ENCODE assay signal across 8 cellular contexts in the genomic region with DNA sequence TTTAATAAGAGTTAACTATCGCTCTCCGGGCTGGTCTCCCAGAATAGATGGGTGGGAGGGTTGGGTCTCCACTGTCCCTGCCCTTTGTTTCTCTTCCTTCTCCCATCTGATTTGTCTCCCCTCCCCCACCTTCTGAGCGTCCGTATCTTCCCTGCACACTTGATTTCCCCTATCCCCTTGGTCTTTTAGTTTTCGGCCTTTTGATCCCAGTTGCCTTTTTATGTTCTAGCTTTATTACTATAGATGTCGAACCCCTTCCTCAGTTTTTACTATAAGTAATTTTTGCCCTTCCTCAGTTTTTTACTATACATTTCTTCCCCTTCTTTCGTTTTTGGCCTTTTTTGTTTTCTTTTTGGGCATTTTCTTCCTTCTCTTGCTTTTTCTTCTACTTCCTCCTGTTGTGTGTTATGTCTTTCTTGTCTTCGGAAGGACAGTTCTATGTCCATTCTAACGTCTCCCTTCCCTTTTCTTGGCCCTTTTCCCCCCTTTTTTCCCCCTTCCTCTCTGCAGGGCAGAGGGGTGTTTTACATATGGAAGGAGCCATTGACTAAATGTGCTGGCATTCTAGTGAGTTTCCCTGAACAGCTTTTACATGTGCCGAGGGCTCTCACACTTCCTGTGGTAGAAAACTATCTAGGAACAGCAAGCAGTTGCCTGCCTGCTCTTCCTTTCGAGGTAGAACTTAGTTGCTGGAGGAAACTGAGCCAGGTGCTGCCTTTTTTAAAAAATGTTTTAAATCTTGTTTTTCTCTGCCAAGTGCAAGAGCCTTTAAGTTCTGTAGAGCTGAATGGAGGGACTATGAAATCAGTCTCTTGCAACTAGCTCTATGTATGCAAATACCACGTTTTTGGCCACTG. TPM values are rescaled to one million over a fixed set of nuclear protein-coding genes. Genes with fewer than 3 reads are reported as not detected.
DNase-seq lines count a peak whose midpoint lies in the region; ATAC-seq and TF ChIP-seq lines count a peak whose summit lies in the region.

No MANE protein-coding gene starts in this region.

- TF ChIP-seq EP300 in gastroesophageal sphincter (IDR thresholded peaks at IDR 0.05) = no peak

- peaks cover 3% of the 10 kb centered on the region for H3K36me3 Mint-ChIP-seq in activated CD4-positive, alpha-beta T cell treated with anti-CD3 and anti-CD28 coated beads, Interleukin-2, amount 10 ng/mL, durations not matched to agents 24 days and 14 days (ENCODE audit: low read depth)
- H3K36me3 Mint-ChIP-seq in stimulated activated memory B cell treated with anti-CD40 and anti-IgM and Interleukin-4, amounts not matched to agents 10 μg/mL and 1 μg/mL and 100 μg/mL, for 72 hours = no peaks in the 10 kb centered on the region

- H3K27ac Mint-ChIP-seq in activated CD4-positive, alpha-beta T cell treated with anti-CD3 and anti-CD28 coated beads, Interleukin-2, amount 10 ng/mL, durations not matched to agents 24 days and 14 days = no peak overlapping the region
- H3K27ac Mint-ChIP-seq in stimulated activated memory B cell treated with anti-CD40 and anti-IgM and Interleukin-4, amounts not matched to agents 10 μg/mL and 1 μg/mL and 100 μg/mL, for 72 hours = no peak overlapping the region

- H3K4me3 Mint-ChIP-seq in activated CD4-positive, alpha-beta T cell treated with anti-CD3 and anti-CD28 coated beads, Interleukin-2, amount 10 ng/mL, durations not matched to agents 24 days and 14 days = peak overlapping the region; percentile 64
- peak overlapping the region; percentile 4 for H3K4me3 Mint-ChIP-seq in stimulated activated memory B cell treated with anti-CD40 and anti-IgM and Interleukin-4, amounts not matched to agents 10 μg/mL and 1 μg/mL and 100 μg/mL, for 72 hours

- peak overlapping the region; percentile 50 to 89 for H3K4me3 ChIP-seq in gastroesophageal sphincter

- intact Hi-C loops in activated CD4-positive, alpha-beta T cell treated with anti-CD3 and anti-CD28 coated beads, Interleukin-2, amount 10 ng/mL, durations not matched to agents 24 days and 14 days (cut with micrococcal nuclease) = no loop called here

- H3K4me1 Mint-ChIP-seq in activated CD4-positive, alpha-beta T cell treated with anti-CD3 and anti-CD28 coated beads, Interleukin-2, amount 10 ng/mL, durations not matched to agents 24 days and 14 days = peaks cover 21% of the 10 kb centered on the region
- H3K4me1 Mint-ChIP-seq in stimulated activated memory B cell treated with anti-CD40 and anti-IgM and Interleukin-4, amounts not matched to agents 10 μg/mL and 1 μg/mL and 100 μg/mL, for 72 hours = peaks cover 29% of the 10 kb centered on the region

- H3K4me1 ChIP-seq in gastroesophageal sphincter = peaks cover 0 to 47% (median 0%) of the 10 kb centered on the region in 3 donors

- 10 to 28% methylated on average over 12 of the region's 12 CpGs for WGBS in gastroesophageal sphincter (ENCODE audit: low coverage in 1 of 2), 2 donors

- no peaks in the 10 kb centered on the region for H3K9me3 Mint-ChIP-seq in activated CD4-positive, alpha-beta T cell treated with anti-CD3 and anti-CD28 coated beads, Interleukin-2, amount 10 ng/mL, durations not matched to agents 24 days and 14 days
- no peaks in the 10 kb centered on the region for H3K9me3 Mint-ChIP-seq in stimulated activated memory B cell treated with anti-CD40 and anti-IgM and Interleukin-4, amounts not matched to agents 10 μg/mL and 1 μg/mL and 100 μg/mL, for 72 hours

- no peaks in the 10 kb centered on the region for H3K9me3 ChIP-seq in gastroesophageal sphincter

- peak; percentile 57 for DNase-seq in activated CD4-positive, alpha-beta T cell treated with anti-CD3 and anti-CD28 coated beads, Interleukin-2, amount 10 ng/mL, durations not matched to agents 24 days and 14 days
- DNase-seq in activated CD4-positive, alpha-beta T cell treated with anti-CD3 and anti-CD28 coated beads, Interleukin-2, amount 50 U/mL, for 4 hours = no peak
- DNase-seq in OCI-M1 (lab: John Stamatoyannopoulos, UW) = peak; percentile 84
- DNase-seq in stimulated activated CD4-positive, alpha-beta T cell treated with anti-CD3 and anti-CD28 coated beads, Interleukin-4, amount 100 ng/mL, for 4 hours = no peak
- DNase-seq in COLO668 (lab: John Stamatoyannopoulos, UW; ENCODE audit: unreplicated experiment) = no peak

- peaks cover 65% of the 10 kb centered on the region for H3K27me3 Mint-ChIP-seq in activated CD4-positive, alpha-beta T cell treated with anti-CD3 and anti-CD28 coated beads, Interleukin-2, amount 10 ng/mL, durations not matched to agents 24 days and 14 days
- H3K27me3 Mint-ChIP-seq in stimulated activated memory B cell treated with anti-CD40 and anti-IgM and Interleukin-4, amounts not matched to agents 10 μg/mL and 1 μg/mL and 100 μg/mL, for 72 hours = peaks cover 66% of the 10 kb centered on the region

- TF ChIP-seq CTCF in gastroesophageal sphincter (IDR thresholded peaks at IDR 0.05) = no peak

- H3K36me3 ChIP-seq in gastroesophageal sphincter = no peaks in the 10 kb centered on the region

- H3K27me3 ChIP-seq in gastroesophageal sphincter = no peaks in the 10 kb centered on the region

- TF ChIP-seq POLR2A in gastroesophageal sphincter (IDR thresholded peaks at IDR 0.05) = no peak

- peak overlapping the region; percentile 30 to 77 (median 63) for H3K27ac ChIP-seq in gastroesophageal sphincter

- ATAC-seq in gastroesophageal sphincter = no peak
- ATAC-seq in stimulated activated memory B cell treated with anti-CD40 and anti-IgM and Interleukin-4, amounts not matched to agents 10 μg/mL and 1 μg/mL and 100 μg/mL, for 72 hours = no peak
- ATAC-seq in GM18909 (IDR thresholded peaks at IDR 0.05; ENCODE audit: poor library complexity, unreplicated experiment) = no peak

RNA-seq across cellular contexts. Expression of a gene that starts 2.8 kb away (rescaled TPM):
- total RNA-seq in activated CD4-positive, alpha-beta T cell treated with anti-CD3 and anti-CD28 coated beads, Interleukin-2, amount 10 ng/mL, durations not matched to agents 24 days and 14 days = 0.96 and 1.2 TPM in 2 replicates
- 10 to 100 TPM in 2 of 4 donors, 1 to 10 TPM in 2; 7.2 to 14.5 (median 9.8) TPM for total RNA-seq in gastroesophageal sphincter

RNA-seq across cellular contexts. Expression of a gene that starts 35.6 kb away (rescaled TPM):
- 15.3 and 15.9 TPM in 2 replicates for total RNA-seq in activated CD4-positive, alpha-beta T cell treated with anti-CD3 and anti-CD28 coated beads, Interleukin-2, amount 10 ng/mL, durations not matched to agents 24 days and 14 days
- total RNA-seq in gastroesophageal sphincter = 100 to 1,000 TPM in 1 of 4 donors, 10 to 100 TPM in 3; 14.5 to 161 (median 16.8) TPM

Comparison
In these comparisons a context has a peak if more than half of its experiments do, and no peak if none do; other contexts are left out.
1. DNase-seq: peak in activated CD4-positive, alpha-beta T cell treated with anti-CD3 and anti-CD28 coated beads, Interleukin-2, amount 10 ng/mL, durations not matched to agents 24 days and 14 days (single experiment) and OCI-M1 (single experiment); none in activated CD4-positive, alpha-beta T cell treated with anti-CD3 and anti-CD28 coated beads, Interleukin-2, amount 50 U/mL, for 4 hours (0 of 2), stimulated activated CD4-positive, alpha-beta T cell treated with anti-CD3 and anti-CD28 coated beads, Interleukin-4, amount 100 ng/mL, for 4 hours (0 of 2) and COLO668 (single experiment).